In genomic region chr2:128377071-128377910, GRCh38 we compare ENCODE assay signal across 23 cellular contexts. TPM values are rescaled to one million over a fixed set of nuclear protein-coding genes. Genes with fewer than 3 reads are reported as not detected.
DNase-seq lines count a peak whose midpoint lies in the region; ATAC-seq, FAIRE-seq and TF ChIP-seq lines count a peak whose summit lies in the region.
"Had no signal": no experiment of that assay in that cellular context is flagged by ENCODE, and none has a peak within 500 bp of the region (broad histone marks: within the 10 kb centered on the region; RNA-seq: fewer than 3 reads in every experiment).

No MANE protein-coding gene starts in this region.

- H3K23me2 ChIP-seq in H1 (ENCODE audit: low read depth, low read length) = no peaks in the 10 kb centered on the region

- WGBS in H1 (ENCODE audit: extremely low coverage in 1 of 2, insufficient coverage in 1 of 2, insufficient read length in 1 of 2, insufficient replicate concordance in 2 of 2, low coverage in 1 of 2, low lambda C conversion rate in 2 of 2, missing lambda C conversion rate in 1 of 2), 2 experiments = 86% methylated on average over 16 of the region's 16 CpGs; no CpG with 5 or more reads in 1 of the 2 experiments
- WGBS in trophoblast cell (ENCODE audit: extremely low coverage, insufficient coverage, insufficient read length) = no CpG with 5 or more reads among the region's 16 CpGs
- WGBS in GM23248 (ENCODE audit: low coverage in 1 of 2, low lambda C conversion rate in 2 of 2, missing lambda C conversion rate in 2 of 2), 2 experiments = 90 to 93% methylated on average over 16 of the region's 16 CpGs

- intact Hi-C loops in natural killer cell (cut with micrococcal nuclease) (no loop called here), vagina (cut with DNase I) (no loop called here)

- H3K4me1 ChIP-seq in H1 (replicated peaks in 1 of 4; ENCODE audit: control insufficient read depth in 3 of 4, insufficient read depth in 4 of 4, low read length in 3 of 4) (peaks cover 0 to 23% (median 7%) of the 10 kb centered on the region in 4 experiments; a peak in 4 of 7 replicates), trophoblast cell (ENCODE audit: control insufficient read depth in 1 of 2, insufficient read depth in 2 of 2, low read length in 2 of 2) (peaks cover 53 to 58% of the 10 kb centered on the region in 2 experiments), vagina (peaks cover 94% of the 10 kb centered on the region), GM23248 (ENCODE audit: insufficient read depth) (peaks cover 34% of the 10 kb centered on the region)

- no peak for TF ChIP-seq CTCF in natural killer cell (IDR thresholded peaks at IDR 0.05)
- no peak for TF ChIP-seq CTCF in H1 (IDR thresholded peaks at IDR 0.05; ENCODE audit: control extremely low read depth in 1 of 3, insufficient read depth in 1 of 3, low read depth in 1 of 3, low read length in 3 of 3)
- no peak for TF ChIP-seq CTCF in vagina (IDR thresholded peaks at IDR 0.05)
- TF ChIP-seq CTCF in WERI-Rb-1 (IDR thresholded peaks at IDR 0.05; ENCODE audit: low read depth, low read length) = no peak

- H3K18ac ChIP-seq in H1 (ENCODE audit: extremely low read depth, low read length) (no peak overlapping the region), trophoblast cell (ENCODE audit: low read length) (no peak overlapping the region)

- ATAC-seq in natural killer cell treated with Interleukin-12 subunit alpha and Interleukin-12 subunit beta and Interleukin-15 and Interleukin-18, amount 100 ng/mL, for 72 hours = no peak
- no peak for ATAC-seq in natural killer cell
- ATAC-seq: activated naive CD8-positive, alpha-beta T cell treated with anti-CD3 and anti-CD28 coated beads, Interleukin-2, amount 50 U/mL, for 24 hours; activated T-cell treated with anti-CD3 and anti-CD28 coated beads, Interleukin-2, amount 50 U/mL, for 72 hours; body of pancreas; Panc1; stimulated activated effector memory CD8-positive, alpha-beta T cell treated with anti-CD3 and anti-CD28 coated beads, Interleukin-12 subunit alpha, Interleukin-12 subunit beta, amount 100 ng/mL, for 72 hours had no signal

- 0 out of 4 replicates have a peak, but pooled peaks of 1 of the 2 experiments have one; percentile 2 for TF ChIP-seq RAD21 in H1 (IDR thresholded peaks at IDR 0.05 in 1 of 2, conservative IDR thresholded peaks at IDR 0.05 in 1 of 2; ENCODE audit: low read depth in 2 of 2, low read length in 2 of 2)

- in situ Hi-C loops in GM23248 (cut with MboI) = no loop called here

- H4K12ac ChIP-seq in trophoblast cell (ENCODE audit: low read depth, low read length) = no peak overlapping the region

- H3K9me3 ChIP-seq in H1 (ENCODE audit: insufficient read depth in 2 of 2, low read depth in 1 of 2, low read length in 1 of 2) = no peaks in the 10 kb centered on the region
- peaks cover 4% of the 10 kb centered on the region for H3K9me3 ChIP-seq in trophoblast cell (ENCODE audit: insufficient read depth, low read depth, low read length)
- H3K9me3 ChIP-seq in vagina = no peaks in the 10 kb centered on the region
- H3K9me3 ChIP-seq in GM23248 (ENCODE audit: low read depth) = no peaks in the 10 kb centered on the region
- H3K9me3 ChIP-seq in WERI-Rb-1 (ENCODE audit: severe bottlenecking) = no peaks in the 10 kb centered on the region
- H3K9me3 ChIP-seq: body of pancreas, SK-N-SH had no signal

- no peak for FAIRE-seq in H1 (lab: Jason Lieb, UNC)
- FAIRE-seq: GM12892 had no signal

- no peaks in the 10 kb centered on the region for H3K79me2 ChIP-seq in H1 (ENCODE audit: control insufficient read depth in 1 of 2, insufficient read depth in 2 of 2, low read length in 2 of 2)
- H3K79me2 ChIP-seq in trophoblast cell (ENCODE audit: control insufficient read depth, insufficient read depth, low read length, poor library complexity) = peaks cover 5% of the 10 kb centered on the region
- H3K79me2 ChIP-seq in GM23248 (ENCODE audit: insufficient read depth) = no peaks in the 10 kb centered on the region

- no peak overlapping the region for H4K91ac ChIP-seq in H1 (replicated peaks; ENCODE audit: insufficient read length, low read length)
- no peak overlapping the region for H4K91ac ChIP-seq in trophoblast cell (ENCODE audit: low read depth, low read length)

- POLR2A ChIA-PET in H1 (lab: Charles Lee; ENCODE audit: partially characterized antibody) = interaction anchor here (0.6 to 2.4 kb wide), 4 partner anchors 8 to 268 kb away, joined by 3 to 12 read pairs (median 3); no protein-coding TSS in a partner anchor

- no peak overlapping the region for H3K27ac Mint-ChIP-seq in natural killer cell treated with Interleukin-12 subunit alpha and Interleukin-12 subunit beta and Interleukin-15 and Interleukin-18, amount 100 ng/mL, for 72 hours
- H3K27ac Mint-ChIP-seq in natural killer cell = no peak overlapping the region
- H3K27ac Mint-ChIP-seq: activated naive CD8-positive, alpha-beta T cell treated with anti-CD3 and anti-CD28 coated beads, Interleukin-2, amount 50 U/mL, for 24 hours; activated T-cell treated with anti-CD3 and anti-CD28 coated beads, Interleukin-2, amount 50 U/mL, for 72 hours; CD4-positive, alpha-beta memory T cell; stimulated activated effector memory CD8-positive, alpha-beta T cell treated with anti-CD3 and anti-CD28 coated beads, Interleukin-12 subunit alpha, Interleukin-12 subunit beta, amount 100 ng/mL, for 72 hours; T-helper 2 cell treated with Interferon-gamma antibody and Interleukin-4, amounts not matched to agents 5 μg/mL and 100 μg/mL, for 36 hours had no signal

- H2BK12ac ChIP-seq in H1 (ENCODE audit: low read depth, low read length) (peak overlapping the region; percentile 75; the same call in 1 of the 2 replicates), trophoblast cell (ENCODE audit: low read length) (peak overlapping the region; percentile 42)

- H3K4me3 ChIP-seq in H1 (ENCODE audit: extremely low read depth in 1 of 4, insufficient read depth in 2 of 4, low read depth in 3 of 4, low read length in 4 of 4) (no peak overlapping the region), trophoblast cell (ENCODE audit: low read depth, low read length) (no peak overlapping the region), vagina (no peak overlapping the region), GM23248 (no peak overlapping the region), WERI-Rb-1 (ENCODE audit: low read depth, low read length) (no peak overlapping the region)
- H3K4me3 ChIP-seq: body of pancreas had no signal

- no peak overlapping the region for H3K4me2 ChIP-seq in H1 (ENCODE audit: insufficient read depth in 1 of 2, low read depth in 2 of 2, low read length in 2 of 2)
- no peak overlapping the region for H3K4me2 ChIP-seq in trophoblast cell (ENCODE audit: low read length)
- no peak overlapping the region for H3K4me2 ChIP-seq in GM23248 (ENCODE audit: unreplicated experiment)
- H3K4me2 ChIP-seq: SK-N-SH had no signal

- no peaks in the 10 kb centered on the region for H3K9me2 ChIP-seq in GM23248 (ENCODE audit: insufficient read depth)
- H3K9me2 ChIP-seq: SK-N-SH had no signal

- H4K5ac ChIP-seq in H1 (ENCODE audit: insufficient read length, low read depth, low read length) = no peak overlapping the region

- H2AK5ac ChIP-seq in H1 (ENCODE audit: low read depth, low read length) (no peak overlapping the region), trophoblast cell (ENCODE audit: low read length) (peak overlapping the region; percentile 7)

- peaks cover 0 to 7% of the 10 kb centered on the region in 2 donors for H3K27me3 Mint-ChIP-seq in natural killer cell treated with Interleukin-12 subunit alpha and Interleukin-12 subunit beta and Interleukin-15 and Interleukin-18, amount 100 ng/mL, for 72 hours
- H3K27me3 Mint-ChIP-seq in natural killer cell (ENCODE audit: low read depth in 2 of 2) = peaks cover 0 to 3% of the 10 kb centered on the region in 2 donors

- H3K9ac ChIP-seq in H1 (replicated peaks in 1 of 4; ENCODE audit: extremely low read depth in 1 of 4, low read depth in 3 of 4, low read length in 3 of 4) (no peak overlapping the region), trophoblast cell (ENCODE audit: low read length) (no peak overlapping the region), GM23248 (no peak overlapping the region)
- H3K9ac ChIP-seq: SK-N-SH had no signal

- no peaks in the 10 kb centered on the region for H3F3A ChIP-seq in GM23248 (ENCODE audit: insufficient read depth)

- 0 out of 2 replicates have a peak overlapping the region, but pooled peaks have one; percentile 72 for H2BK20ac ChIP-seq in H1 (ENCODE audit: low read length)

- H2BK5ac ChIP-seq in H1 (ENCODE audit: low read depth, low read length) = no peak overlapping the region
- no peak overlapping the region for H2BK5ac ChIP-seq in trophoblast cell (ENCODE audit: low read depth, low read length, poor library complexity)

- H3K4ac ChIP-seq in H1 (replicated peaks; ENCODE audit: insufficient read length, low read depth, low read length) (no peak overlapping the region), trophoblast cell (ENCODE audit: low read depth, low read length) (no peak overlapping the region)

- no peak overlapping the region for H2BK120ac ChIP-seq in H1 (replicated peaks; ENCODE audit: low read depth, low read length)
- H2BK120ac ChIP-seq in trophoblast cell (ENCODE audit: insufficient read depth, low read length, poor library complexity) = no peak overlapping the region

- H3K56ac ChIP-seq in H1 (replicated peaks; ENCODE audit: insufficient read length, low read depth, low read length) = no peak overlapping the region

- H4K20me1 ChIP-seq in H1 (replicated peaks in 1 of 2; ENCODE audit: control insufficient read depth in 1 of 2, insufficient read depth in 2 of 2, low read length in 2 of 2) (no peaks in the 10 kb centered on the region), GM23248 (ENCODE audit: insufficient read depth) (no peaks in the 10 kb centered on the region)

- no peak for TF ChIP-seq EP300 in H1 (IDR thresholded peaks at IDR 0.05; ENCODE audit: borderline replicate concordance in 1 of 2, low read depth in 2 of 2, low read length in 2 of 2)

- H3K27me3 ChIP-seq in H1 (replicated peaks in 1 of 4; ENCODE audit: control insufficient read depth in 3 of 4, extremely low read depth in 1 of 4, insufficient read depth in 3 of 4, low read length in 3 of 4) (peaks cover 0 to 5% (median 0%) of the 10 kb centered on the region in 4 experiments; a peak in 4 of 7 replicates), trophoblast cell (ENCODE audit: insufficient read depth, low read length) (no peaks in the 10 kb centered on the region), vagina (no peaks in the 10 kb centered on the region), GM23248 (replicated peaks; ENCODE audit: insufficient read depth) (no peaks in the 10 kb centered on the region), WERI-Rb-1 (ENCODE audit: insufficient read depth, low read depth, severe bottlenecking) (no peaks in the 10 kb centered on the region)
- H3K27me3 ChIP-seq: body of pancreas had no signal

- H3K4me1 Mint-ChIP-seq in natural killer cell treated with Interleukin-12 subunit alpha and Interleukin-12 subunit beta and Interleukin-15 and Interleukin-18, amount 100 ng/mL, for 72 hours (ENCODE audit: low read depth in 2 of 2) = peaks cover 16% of the 10 kb centered on the region in 2 donors
- peaks cover 16 to 21% of the 10 kb centered on the region in 2 donors for H3K4me1 Mint-ChIP-seq in natural killer cell

- H4K8ac ChIP-seq in H1 (ENCODE audit: extremely low read depth, insufficient read depth, low read length) = 0 out of 2 replicates have a peak overlapping the region, but pooled peaks have one; percentile 9
- no peak overlapping the region for H4K8ac ChIP-seq in trophoblast cell (ENCODE audit: low read depth, low read length)

- H3K9me3 Mint-ChIP-seq in natural killer cell treated with Interleukin-12 subunit alpha and Interleukin-12 subunit beta and Interleukin-15 and Interleukin-18, amount 100 ng/mL, for 72 hours = no peaks in the 10 kb centered on the region
- H3K9me3 Mint-ChIP-seq in natural killer cell = no peaks in the 10 kb centered on the region
- H3K9me3 Mint-ChIP-seq: activated naive CD8-positive, alpha-beta T cell treated with anti-CD3 and anti-CD28 coated beads, Interleukin-2, amount 50 U/mL, for 24 hours; activated T-cell treated with anti-CD3 and anti-CD28 coated beads, Interleukin-2, amount 50 U/mL, for 72 hours; CD4-positive, alpha-beta memory T cell; stimulated activated effector memory CD8-positive, alpha-beta T cell treated with anti-CD3 and anti-CD28 coated beads, Interleukin-12 subunit alpha, Interleukin-12 subunit beta, amount 100 ng/mL, for 72 hours; T-helper 2 cell treated with Interferon-gamma antibody and Interleukin-4, amounts not matched to agents 5 μg/mL and 100 μg/mL, for 36 hours had no signal

- TF ChIP-seq POLR2A in H1 (IDR thresholded peaks at IDR 0.05; ENCODE audit: control extremely low read depth in 1 of 2, low read depth in 2 of 2, low read length in 2 of 2) (no peak), vagina (IDR thresholded peaks at IDR 0.05) (no peak)

- H3K14ac ChIP-seq in H1 (ENCODE audit: insufficient read length) (no peak overlapping the region), trophoblast cell (ENCODE audit: low read length) (no peak overlapping the region)

- peak; percentile 46 for DNase-seq in natural killer cell treated with Interleukin-12 subunit alpha and Interleukin-12 subunit beta and Interleukin-15 and Interleukin-18, amount 100 ng/mL, for 72 hours (ENCODE audit: low spot score)
- no peak for DNase-seq in natural killer cell
- DNase-seq in H1 (ENCODE audit: low read depth in 1 of 2, low spot score in 2 of 2) = peak in 1 of 2 experiments; percentile 40
- DNase-seq in trophoblast cell = no peak
- DNase-seq in vagina (ENCODE audit: extremely low spot score in 2 of 2) = peak in 1 of 2 donors; percentile 94
- no peak for DNase-seq in GM23248
- no peak for DNase-seq in WERI-Rb-1
- no peak for DNase-seq in NK-92 (lab: John Stamatoyannopoulos, UW; ENCODE audit: unreplicated experiment)
- DNase-seq: activated naive CD8-positive, alpha-beta T cell treated with anti-CD3 and anti-CD28 coated beads, Interleukin-2, amount 50 U/mL, for 24 hours; activated T-cell treated with anti-CD3 and anti-CD28 coated beads, Interleukin-2, amount 50 U/mL, for 72 hours; CD4-positive, alpha-beta memory T cell; GOT3; KG1; MV-4-11; NCI-H1694 treated with DMSO at 0.1 percent for 48 hours; NCI-H226; NCI-H82; SK-N-SH had no signal

- CTCF ChIA-PET in H1 (lab: Charles Lee; ENCODE audit: partially characterized antibody) = interaction anchor here (1.0 to 5.6 kb wide), 5 partner anchors 8 to 92 kb away, joined by 3 to 29 read pairs (median 4); no protein-coding TSS in a partner anchor

- no peak overlapping the region for H3K27ac ChIP-seq in H1 (ENCODE audit: low read depth, low read length)
- no peak overlapping the region for H3K27ac ChIP-seq in trophoblast cell (ENCODE audit: low read depth, low read length)
- peak overlapping the region; percentile 74 for H3K27ac ChIP-seq in vagina
- H3K27ac ChIP-seq in GM23248 = no peak overlapping the region
- H3K27ac ChIP-seq in WERI-Rb-1 = no peak overlapping the region
- H3K27ac ChIP-seq: body of pancreas had no signal

- H3K79me1 ChIP-seq in H1 (ENCODE audit: low read depth, low read length) = no peaks in the 10 kb centered on the region
- peaks cover 51% of the 10 kb centered on the region for H3K79me1 ChIP-seq in trophoblast cell (ENCODE audit: low read length)

- H2BK15ac ChIP-seq in H1 (ENCODE audit: low read length) = peak overlapping the region; percentile 46; the same call in 1 of the 2 replicates

- H3K23ac ChIP-seq in H1 (ENCODE audit: insufficient read length) (no peak overlapping the region), trophoblast cell (ENCODE audit: low read length) (no peak overlapping the region)

- H2AFZ ChIP-seq in H1 (ENCODE audit: low read length) (no peak overlapping the region), trophoblast cell (ENCODE audit: insufficient read depth, low read length, poor library complexity) (no peak overlapping the region), GM23248 (no peak overlapping the region)

- H3K4me3 Mint-ChIP-seq in natural killer cell treated with Interleukin-12 subunit alpha and Interleukin-12 subunit beta and Interleukin-15 and Interleukin-18, amount 100 ng/mL, for 72 hours = no peak overlapping the region
- H3K4me3 Mint-ChIP-seq in natural killer cell = no peak overlapping the region
- H3K4me3 Mint-ChIP-seq: activated naive CD8-positive, alpha-beta T cell treated with anti-CD3 and anti-CD28 coated beads, Interleukin-2, amount 50 U/mL, for 24 hours; activated T-cell treated with anti-CD3 and anti-CD28 coated beads, Interleukin-2, amount 50 U/mL, for 72 hours; CD4-positive, alpha-beta memory T cell; stimulated activated effector memory CD8-positive, alpha-beta T cell treated with anti-CD3 and anti-CD28 coated beads, Interleukin-12 subunit alpha, Interleukin-12 subunit beta, amount 100 ng/mL, for 72 hours; T-helper 2 cell treated with Interferon-gamma antibody and Interleukin-4, amounts not matched to agents 5 μg/mL and 100 μg/mL, for 36 hours had no signal

- no peaks in the 10 kb centered on the region for H3K36me3 Mint-ChIP-seq in natural killer cell treated with Interleukin-12 subunit alpha and Interleukin-12 subunit beta and Interleukin-15 and Interleukin-18, amount 100 ng/mL, for 72 hours
- H3K36me3 Mint-ChIP-seq in natural killer cell = no peaks in the 10 kb centered on the region
- H3K36me3 Mint-ChIP-seq: CD4-positive, alpha-beta memory T cell; stimulated activated effector memory CD8-positive, alpha-beta T cell treated with anti-CD3 and anti-CD28 coated beads, Interleukin-12 subunit alpha, Interleukin-12 subunit beta, amount 100 ng/mL, for 72 hours had no signal

- H3K36me3 ChIP-seq in H1 (ENCODE audit: control insufficient read depth in 2 of 4, insufficient read depth in 4 of 4, low read length in 3 of 4) (no peaks in the 10 kb centered on the region), trophoblast cell (ENCODE audit: control insufficient read depth in 1 of 2, insufficient read depth in 2 of 2, low read length in 2 of 2) (no peaks in the 10 kb centered on the region), vagina (no peaks in the 10 kb centered on the region), GM23248 (ENCODE audit: low read depth) (no peaks in the 10 kb centered on the region), WERI-Rb-1 (no peaks in the 10 kb centered on the region)

RNA-seq across cellular contexts. Expression of gene HS6ST1, which starts 58.6 kb away (rescaled TPM):
- 10 to 100 TPM; 17.5 to 25.5 TPM for total RNA-seq in natural killer cell treated with Interleukin-12 subunit alpha and Interleukin-12 subunit beta and Interleukin-15 and Interleukin-18, amount 100 ng/mL, for 72 hours
- total RNA-seq in natural killer cell (10 to 100 TPM; 18.9 to 35.9 (median 28.8) TPM), vagina (68.5 TPM)
- 72.8 and 74.6 TPM in 2 replicates for total RNA-seq in H1 (2021; fragmentation: NEBNext Ultra II Directional; extraction: Animal tissue kit (Norgen Biotek cat#: 25700))
- polyA plus RNA-seq in H1 (2011; rRNA removed) (37.4 and 61.3 TPM in 2 replicates), GM23248 (2016; fragmentation: Nextera tagmentation; extraction: Ambion mirVana) (3.3 and 4.0 TPM in 2 replicates)
- 37.9 TPM for polyA plus RNA-seq in H1 (2011; cell fraction: cytosol; rRNA removed)
- 51.0 TPM for polyA plus RNA-seq in H1 (2011; cell fraction: nucleus; rRNA removed)
- 44.2 to 60.1 TPM (median 56.3 TPM) in 4 replicates for polyA plus RNA-seq in H1 (2012, experiment 1 of 2)
- 57.3 TPM for polyA plus RNA-seq in H1 (2012, experiment 2 of 2)
- polyA plus RNA-seq in H1 (2013, experiment 1 of 2) = 41.0 TPM
- 45.1 TPM for polyA plus RNA-seq in H1 (2013, experiment 2 of 2)
- polyA minus RNA-seq in H1 (2011; rRNA and poly(A)+ RNA removed) = 26.9 and 34.9 TPM in 2 replicates
- polyA minus RNA-seq in H1 (2011; cell fraction: cytosol; rRNA and poly(A)+ RNA removed) = 49.1 TPM
- polyA minus RNA-seq in H1 (2011; cell fraction: nucleus; rRNA and poly(A)+ RNA removed) = 74.6 TPM
- 26.6 and 27.7 TPM in 2 replicates for polyA plus RNA-seq in trophoblast cell (2013)
- 27.3 and 35.8 TPM in 2 replicates for total RNA-seq in GM23248 (2014; rRNA removed; shearing (Covaris generic))
